ENCODE assay signal across 8 cellular contexts in genomic region chr13:31179241-31179640, GRCh38.
"Had no signal": no experiment of that assay in that cellular context is flagged by ENCODE, and none has a peak within 500 bp of the region (broad histone marks: within the 10 kb centered on the region; RNA-seq: fewer than 3 reads in every experiment).

No MANE protein-coding gene starts in this region.

- H3K27ac ChIP-seq: HL-60, KMS-11 had no signal

- H2AFZ ChIP-seq: GM23338 had no signal

- H3K27me3 Mint-ChIP-seq: IgD-negative memory B cell had no signal

- DNase-seq: H9, HFFc6 had no signal

- H3K36me3 Mint-ChIP-seq: IgD-negative memory B cell had no signal

- ATAC-seq: GM23338, HCT116, HepG2 had no signal

- H3K4me3 Mint-ChIP-seq: GM23338, H9, HFFc6, IgD-negative memory B cell had no signal

- H3K9ac ChIP-seq: KMS-11 had no signal

- H3K4me3 ChIP-seq: GM23338 had no signal

- H3K4me2 ChIP-seq: GM23338, KMS-11 had no signal

- H3K27ac Mint-ChIP-seq: GM23338, H9, HFFc6 had no signal
